Comparison of ENCODE assay signal across 14 cellular contexts in the genomic region with DNA sequence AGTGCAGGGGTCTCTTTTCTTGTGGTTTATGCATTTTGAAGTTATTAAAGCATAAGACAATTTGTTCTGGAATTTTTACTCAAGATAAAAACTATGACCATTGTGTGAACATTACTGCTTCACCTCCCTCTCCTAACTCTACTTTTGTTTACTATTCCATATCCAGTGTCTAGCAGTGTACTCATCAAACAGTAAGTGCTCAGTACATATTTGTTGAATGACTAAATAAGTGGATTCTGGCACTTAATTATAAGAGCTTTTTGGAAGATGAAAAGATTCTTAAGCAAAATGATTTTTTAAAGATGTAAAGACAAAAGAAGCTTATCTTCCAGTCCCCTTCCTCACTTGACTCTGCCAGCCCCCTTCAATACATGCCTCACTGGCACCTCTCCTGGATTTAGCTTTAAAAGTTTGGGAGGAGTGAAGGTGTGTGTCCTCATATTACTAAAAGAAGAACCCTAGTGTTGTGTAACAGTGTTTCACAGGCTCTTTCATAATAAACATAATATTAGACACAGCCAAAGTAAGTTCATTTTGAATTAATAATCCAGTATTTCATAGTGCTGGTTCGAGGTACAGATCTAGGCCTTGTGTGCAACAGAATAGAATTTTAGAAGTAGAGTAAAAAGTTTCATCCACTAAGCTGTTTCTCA. TPM values are rescaled to one million over a fixed set of nuclear protein-coding genes. Genes with fewer than 3 reads are reported as not detected.
DNase-seq lines count a peak whose midpoint lies in the region; ATAC-seq and TF ChIP-seq lines count a peak whose summit lies in the region.
"Had no signal": no experiment of that assay in that cellular context is flagged by ENCODE, and none has a peak within 500 bp of the region (broad histone marks: within the 10 kb centered on the region; RNA-seq: fewer than 3 reads in every experiment).

No MANE protein-coding gene starts in this region.

- DNase-seq in HFFc6 (peak; percentile 53), MCF 10A (ENCODE audit: unreplicated experiment) (peak; percentile 60), iris pigment epithelial cell (ENCODE audit: low read depth) (peak; percentile 76), stomach (no peak), NCI-H345 treated with DMSO at 0.1 percent for 48 hours (lab: John Stamatoyannopoulos, UW; ENCODE audit: unreplicated experiment) (no peak), NCI-H524 (lab: John Stamatoyannopoulos, UW) (no peak)
- no peak for DNase-seq in CD8-positive, alpha-beta memory T cell
- DNase-seq: activated CD4-positive, alpha-beta memory T cell treated with anti-CD3 and anti-CD28 coated beads, Interleukin-2, amount 10 ng/mL, durations not matched to agents 7 days and 5 days; activated naive CD4-positive, alpha-beta T cell treated with Interleukin-2 at 50 U/mL for 16 hours; NCI-H1048; NCI-H748 treated with DMSO at 0.1 percent for 48 hours; stimulated activated CD4-positive, alpha-beta T cell treated with anti-CD3 and anti-CD28 coated beads, Interleukin-12 subunit alpha, Interleukin-12 subunit beta, amount 100 ng/mL, for 4 hours; stimulated activated CD8-positive, alpha-beta memory T cell treated with anti-CD3 and anti-CD28 coated beads, Interleukin-4, amount 100 ng/mL, for 48 hours had no signal

- H3K4me3 Mint-ChIP-seq in HFFc6 (peak overlapping the region; percentile 22), MCF 10A (ENCODE audit: unreplicated experiment) (peak overlapping the region; percentile 5)
- H3K4me3 Mint-ChIP-seq in CD8-positive, alpha-beta memory T cell: no peak overlapping the region
- H3K4me3 Mint-ChIP-seq: activated CD4-positive, alpha-beta memory T cell treated with anti-CD3 and anti-CD28 coated beads, Interleukin-2, amount 10 ng/mL, durations not matched to agents 7 days and 5 days had no signal

- peaks cover 22 to 95% (median 60%) of the 10 kb centered on the region in 4 donors for H3K4me1 ChIP-seq in stomach
- H3K4me1 ChIP-seq in CD8-positive, alpha-beta memory T cell (ENCODE audit: insufficient read depth, low read length): no peaks in the 10 kb centered on the region

- H3K9me3 ChIP-seq in stomach: no peaks in the 10 kb centered on the region
- no peaks in the 10 kb centered on the region for H3K9me3 ChIP-seq in CD8-positive, alpha-beta memory T cell (ENCODE audit: low read length)

- H3K4me1 Mint-ChIP-seq in HFFc6 (ENCODE audit: low read depth): peaks cover 81% of the 10 kb centered on the region
- H3K4me1 Mint-ChIP-seq in MCF 10A (ENCODE audit: insufficient read depth, unreplicated experiment): peaks cover 25% of the 10 kb centered on the region
- H3K4me1 Mint-ChIP-seq in CD8-positive, alpha-beta memory T cell: no peaks in the 10 kb centered on the region
- H3K4me1 Mint-ChIP-seq: activated CD4-positive, alpha-beta memory T cell treated with anti-CD3 and anti-CD28 coated beads, Interleukin-2, amount 10 ng/mL, durations not matched to agents 7 days and 5 days had no signal

- no peaks in the 10 kb centered on the region for H3K27me3 ChIP-seq in stomach
- no peaks in the 10 kb centered on the region for H3K27me3 ChIP-seq in CD8-positive, alpha-beta memory T cell (ENCODE audit: insufficient read depth, low read length, poor library complexity, severe bottlenecking)

- TF ChIP-seq CTCF in HFFc6 (IDR thresholded peaks at IDR 0.05) (no peak), MCF 10A (IDR thresholded peaks at IDR 0.05; ENCODE audit: unreplicated experiment) (no peak), stomach (IDR thresholded peaks at IDR 0.05) (no peak)

- peak overlapping the region in 4 of 5 donors; percentile 30 to 64 (median 48) for H3K27ac ChIP-seq in stomach
- H3K27ac ChIP-seq in CD8-positive, alpha-beta memory T cell (ENCODE audit: low read depth, low read length): no peak overlapping the region

- intact Hi-C loops in MCF 10A (cut with micrococcal nuclease): no loop called here
- intact Hi-C loops in stomach (cut with DNase I; ENCODE audit: low total_unique reads): loop anchor here (10.0 kb wide), 1 partner anchor 45 kb away; no protein-coding TSS in a partner anchor

- CTCF ChIA-PET in MCF 10A (lab: Yijun Ruan, JAX): interaction anchor here (0.6 to 2.6 kb wide), 10 partner anchors 9 to 297 kb away, joined by 3 to 19 read pairs (median 4); a partner anchor contains a TSS
- CTCF ChIA-PET in CD8-positive, alpha-beta memory T cell (lab: Charles Lee): no interaction called here

- no peaks in the 10 kb centered on the region; the same call in 1 of the 2 replicates for H3K27me3 Mint-ChIP-seq in HFFc6 (ENCODE audit: insufficient read depth)
- no peaks in the 10 kb centered on the region for H3K27me3 Mint-ChIP-seq in MCF 10A (ENCODE audit: insufficient read depth, unreplicated experiment)
- H3K27me3 Mint-ChIP-seq in CD8-positive, alpha-beta memory T cell: peaks cover 10 to 30% of the 10 kb centered on the region in 2 donors

- WGBS in stomach, 5 donors: 64 to 92% (median 76%) methylated on average over 1 of the region's 1 CpG

- H3K36me3 ChIP-seq in stomach: no peaks in the 10 kb centered on the region
- no peaks in the 10 kb centered on the region for H3K36me3 ChIP-seq in CD8-positive, alpha-beta memory T cell (ENCODE audit: insufficient read depth, low read length)

- TF ChIP-seq EP300 in stomach (IDR thresholded peaks at IDR 0.05): no peak

- no peak overlapping the region for H3K4me3 ChIP-seq in stomach
- H3K4me3 ChIP-seq in CD8-positive, alpha-beta memory T cell (ENCODE audit: low read length): no peak overlapping the region

- POLR2A ChIA-PET in MCF 10A (lab: Yijun Ruan, JAX): interaction anchor here (0.9 to 2.2 kb wide), 10 partner anchors 10 to 179 kb away, joined by 3 to 14 read pairs (median 4); a partner anchor contains a TSS
- POLR2A ChIA-PET in CD8-positive, alpha-beta memory T cell (lab: Charles Lee): no interaction called here

- H3K36me3 Mint-ChIP-seq in HFFc6 (ENCODE audit: low read depth) (no peaks in the 10 kb centered on the region), MCF 10A (ENCODE audit: insufficient read depth, unreplicated experiment) (peaks cover 4% of the 10 kb centered on the region)
- no peaks in the 10 kb centered on the region for H3K36me3 Mint-ChIP-seq in CD8-positive, alpha-beta memory T cell

- no TSS peak for BruUV-seq in MCF 10A (replicated peaks; lab: Mats Ljungman, UMichigan)

- H3K9me3 Mint-ChIP-seq in HFFc6 (no peaks in the 10 kb centered on the region), MCF 10A (ENCODE audit: unreplicated experiment) (no peaks in the 10 kb centered on the region)
- peaks cover 0 to 3% (median 0%) of the 10 kb centered on the region in 5 donors for H3K9me3 Mint-ChIP-seq in CD8-positive, alpha-beta memory T cell
- H3K9me3 Mint-ChIP-seq: activated CD4-positive, alpha-beta memory T cell treated with anti-CD3 and anti-CD28 coated beads, Interleukin-2, amount 10 ng/mL, durations not matched to agents 7 days and 5 days had no signal

- H3K27ac Mint-ChIP-seq in HFFc6 (peak overlapping the region; percentile 51), MCF 10A (ENCODE audit: low read depth, unreplicated experiment) (peak overlapping the region; percentile 69)
- H3K27ac Mint-ChIP-seq in CD8-positive, alpha-beta memory T cell: no peak overlapping the region
- H3K27ac Mint-ChIP-seq: activated CD4-positive, alpha-beta memory T cell treated with anti-CD3 and anti-CD28 coated beads, Interleukin-2, amount 10 ng/mL, durations not matched to agents 7 days and 5 days had no signal

- TF ChIP-seq POLR2A in stomach (IDR thresholded peaks at IDR 0.05): no peak

- no peak for ATAC-seq in GM18861 (IDR thresholded peaks at IDR 0.05; ENCODE audit: unreplicated experiment)

RNA-seq across cellular contexts. Expression of a gene that starts 53.0 kb away (rescaled TPM):
- total RNA-seq in HFFc6 (2021; fragmentation: NEBNext Ultra II Directional; extraction: Animal tissue kit (Norgen Biotek cat#: 25700)): 1 to 10 TPM; 6.6 to 8.9 (median 6.9) TPM
- total RNA-seq in MCF 10A (2022): 5.9 and 7.6 TPM in 2 replicates
- 100 to 1,000 TPM in 1 of 5 donors, 10 to 100 TPM in 4; 25.1 to 101 (median 60.8) TPM for total RNA-seq in stomach
- 1 to 10 TPM; 3.2 to 4.8 (median 4.3) TPM for polyA plus RNA-seq in stomach
- total RNA-seq in CD8-positive, alpha-beta memory T cell: under 1 TPM; 0.15 to 0.95 TPM
- 0.02 TPM for polyA plus RNA-seq in CD8-positive, alpha-beta memory T cell

Comparison
In these comparisons a context has a peak if more than half of its experiments do, and no peak if none do; other contexts are left out.
1. DNase-seq: peak in HFFc6 (single experiment), MCF 10A (single experiment) and iris pigment epithelial cell (single experiment); none in stomach (single experiment), NCI-H345 treated with DMSO at 0.1 percent for 48 hours (single experiment), CD8-positive, alpha-beta memory T cell (0 of 5) and NCI-H524 (0 of 2).
2. H3K27ac Mint-ChIP-seq: peak in HFFc6 (single experiment) and MCF 10A (single experiment); none in CD8-positive, alpha-beta memory T cell (0 of 8).
3. H3K4me3 Mint-ChIP-seq: peak in HFFc6 (single experiment) and MCF 10A (single experiment); none in CD8-positive, alpha-beta memory T cell (0 of 7).